ENCODE assay signal across 1 cellular context in the genomic region with DNA sequence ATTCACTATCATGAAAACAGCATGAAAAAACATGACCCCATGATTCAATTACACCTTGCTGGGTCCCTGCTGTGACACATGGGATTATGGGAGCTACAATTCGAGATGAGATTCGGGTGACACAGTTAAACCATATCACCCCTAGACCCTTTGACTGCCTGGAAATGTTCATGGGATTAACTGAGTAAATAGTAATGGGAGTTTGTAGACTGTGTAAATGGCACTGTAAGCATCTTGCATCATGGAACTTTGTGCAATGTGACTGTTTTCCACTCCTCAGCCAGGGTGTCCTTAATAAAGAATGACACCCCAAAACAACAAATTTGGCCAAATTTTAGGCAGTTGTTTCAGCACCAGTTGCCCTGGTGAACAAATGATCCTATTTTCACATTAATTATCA.
TF ChIP-seq lines count a peak whose summit lies in the region.

No MANE protein-coding gene starts in this region.

TF ChIP-seq in HepG2, 621 proteins besides CTCF, POLR2A, EP300 and RAD21 (continued from another document and continues in another):
- TF ChIP-seq, protein P1, sequence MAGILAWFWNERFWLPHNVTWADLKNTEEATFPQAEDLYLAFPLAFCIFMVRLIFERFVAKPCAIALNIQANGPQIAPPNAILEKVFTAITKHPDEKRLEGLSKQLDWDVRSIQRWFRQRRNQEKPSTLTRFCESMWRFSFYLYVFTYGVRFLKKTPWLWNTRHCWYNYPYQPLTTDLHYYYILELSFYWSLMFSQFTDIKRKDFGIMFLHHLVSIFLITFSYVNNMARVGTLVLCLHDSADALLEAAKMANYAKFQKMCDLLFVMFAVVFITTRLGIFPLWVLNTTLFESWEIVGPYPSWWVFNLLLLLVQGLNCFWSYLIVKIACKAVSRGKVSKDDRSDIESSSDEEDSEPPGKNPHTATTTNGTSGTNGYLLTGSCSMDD (CRISPR knock-in tag; IDR thresholded peaks at IDR 0.05): no peak
- TF ChIP-seq KDM5A (IDR thresholded peaks at IDR 0.05; ENCODE audit: borderline replicate concordance, low read length) (no peak), ATF1 (CRISPR knock-in tag; IDR thresholded peaks at IDR 0.05) (no peak), ARNTL (CRISPR knock-in tag; IDR thresholded peaks at IDR 0.05) (no peak), PAF1 (CRISPR knock-in tag; IDR thresholded peaks at IDR 0.05) (no peak), ASH2L (IDR thresholded peaks at IDR 0.05; ENCODE audit: insufficient read length, low read depth, low read length) (no peak), SATB2 (CRISPR knock-in tag; IDR thresholded peaks at IDR 0.05) (no peak), SP4 (CRISPR knock-in tag; IDR thresholded peaks at IDR 0.05) (no peak), RORA (CRISPR knock-in tag; IDR thresholded peaks at IDR 0.05) (no peak), ATF7-NPFF (CRISPR knock-in tag; IDR thresholded peaks at IDR 0.05; ENCODE audit: low read depth) (no peak), ZNF34 (CRISPR knock-in tag; IDR thresholded peaks at IDR 0.05; ENCODE audit: borderline replicate concordance) (no peak), ZNF329 (CRISPR knock-in tag; IDR thresholded peaks at IDR 0.05; ENCODE audit: low read depth) (no peak), HNRNPLL (IDR thresholded peaks at IDR 0.05; ENCODE audit: low read depth, low read length, poor library complexity, severe bottlenecking) (no peak), CBX5 (CRISPR knock-in tag; IDR thresholded peaks at IDR 0.05; ENCODE audit: borderline replicate concordance) (0 out of 2 replicates have a peak, but pooled peaks have one; percentile 52), ZNF101 (CRISPR knock-in tag; IDR thresholded peaks at IDR 0.05; ENCODE audit: borderline replicate concordance, low read depth) (no peak), ZNF768 (CRISPR knock-in tag; IDR thresholded peaks at IDR 0.05) (no peak), RARG (CRISPR knock-in tag; IDR thresholded peaks at IDR 0.05; ENCODE audit: low read depth) (no peak), ZSCAN12 (CRISPR knock-in tag; IDR thresholded peaks at IDR 0.05) (no peak), ZNF747 (CRISPR knock-in tag; IDR thresholded peaks at IDR 0.05; ENCODE audit: borderline replicate concordance) (no peak), TCF7L2 (IDR thresholded peaks at IDR 0.05; ENCODE audit: low read depth, low read length) (no peak), ZFP41 (CRISPR knock-in tag; IDR thresholded peaks at IDR 0.05; ENCODE audit: borderline replicate concordance) (no peak), BCL6 (CRISPR knock-in tag; IDR thresholded peaks at IDR 0.05) (peak; percentile 91), NFRKB (IDR thresholded peaks at IDR 0.05) (no peak), CREB1 (IDR thresholded peaks at IDR 0.05) (no peak), CREB1 (CRISPR knock-in tag; IDR thresholded peaks at IDR 0.05) (no peak), ELF1 (CRISPR knock-in tag; IDR thresholded peaks at IDR 0.05) (no peak), FOSL2 (CRISPR knock-in tag; IDR thresholded peaks at IDR 0.05) (peak; percentile 68), HMG20A (CRISPR knock-in tag; IDR thresholded peaks at IDR 0.05; ENCODE audit: borderline replicate concordance) (peak; percentile 84), DPF2 (CRISPR knock-in tag; IDR thresholded peaks at IDR 0.05; ENCODE audit: borderline replicate concordance, low read depth) (peak; percentile 43; the same call in 1 of the 2 replicates), SIN3B (IDR thresholded peaks at IDR 0.05; ENCODE audit: low read length) (no peak), ZFY (CRISPR knock-in tag; IDR thresholded peaks at IDR 0.05) (no peak), GLI4 (CRISPR knock-in tag; IDR thresholded peaks at IDR 0.05; ENCODE audit: borderline replicate concordance) (no peak)
- TF ChIP-seq, protein P2, sequence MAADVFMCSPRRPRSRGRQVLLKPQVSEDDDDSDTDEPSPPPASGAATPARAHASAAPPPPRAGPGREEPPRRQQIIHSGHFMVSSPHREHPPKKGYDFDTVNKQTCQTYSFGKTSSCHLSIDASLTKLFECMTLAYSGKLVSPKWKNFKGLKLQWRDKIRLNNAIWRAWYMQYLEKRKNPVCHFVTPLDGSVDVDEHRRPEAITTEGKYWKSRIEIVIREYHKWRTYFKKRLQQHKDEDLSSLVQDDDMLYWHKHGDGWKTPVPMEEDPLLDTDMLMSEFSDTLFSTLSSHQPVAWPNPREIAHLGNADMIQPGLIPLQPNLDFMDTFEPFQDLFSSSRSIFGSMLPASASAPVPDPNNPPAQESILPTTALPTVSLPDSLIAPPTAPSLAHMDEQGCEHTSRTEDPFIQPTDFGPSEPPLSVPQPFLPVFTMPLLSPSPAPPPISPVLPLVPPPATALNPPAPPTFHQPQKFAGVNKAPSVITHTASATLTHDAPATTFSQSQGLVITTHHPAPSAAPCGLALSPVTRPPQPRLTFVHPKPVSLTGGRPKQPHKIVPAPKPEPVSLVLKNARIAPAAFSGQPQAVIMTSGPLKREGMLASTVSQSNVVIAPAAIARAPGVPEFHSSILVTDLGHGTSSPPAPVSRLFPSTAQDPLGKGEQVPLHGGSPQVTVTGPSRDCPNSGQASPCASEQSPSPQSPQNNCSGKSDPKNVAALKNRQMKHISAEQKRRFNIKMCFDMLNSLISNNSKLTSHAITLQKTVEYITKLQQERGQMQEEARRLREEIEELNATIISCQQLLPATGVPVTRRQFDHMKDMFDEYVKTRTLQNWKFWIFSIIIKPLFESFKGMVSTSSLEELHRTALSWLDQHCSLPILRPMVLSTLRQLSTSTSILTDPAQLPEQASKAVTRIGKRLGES (CRISPR knock-in tag; IDR thresholded peaks at IDR 0.05; ENCODE audit: borderline replicate concordance): no peak
- TF ChIP-seq, protein P3, sequence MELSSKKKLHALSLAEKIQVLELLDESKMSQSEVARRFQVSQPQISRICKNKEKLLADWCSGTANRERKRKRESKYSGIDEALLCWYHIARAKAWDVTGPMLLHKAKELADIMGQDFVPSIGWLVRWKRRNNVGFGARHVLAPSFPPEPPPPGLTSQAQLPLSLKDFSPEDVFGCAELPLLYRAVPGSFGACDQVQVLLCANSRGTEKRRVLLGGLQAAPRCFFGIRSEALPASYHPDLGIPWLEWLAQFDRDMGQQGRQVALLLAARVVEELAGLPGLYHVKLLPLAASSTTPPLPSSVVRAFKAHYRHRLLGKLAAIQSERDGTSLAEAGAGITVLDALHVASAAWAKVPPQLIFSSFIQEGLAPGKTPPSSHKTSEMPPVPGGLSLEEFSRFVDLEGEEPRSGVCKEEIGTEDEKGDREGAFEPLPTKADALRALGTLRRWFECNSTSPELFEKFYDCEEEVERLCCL (CRISPR knock-in tag; IDR thresholded peaks at IDR 0.05; ENCODE audit: borderline replicate concordance): no peak
- TF ChIP-seq, protein P4, sequence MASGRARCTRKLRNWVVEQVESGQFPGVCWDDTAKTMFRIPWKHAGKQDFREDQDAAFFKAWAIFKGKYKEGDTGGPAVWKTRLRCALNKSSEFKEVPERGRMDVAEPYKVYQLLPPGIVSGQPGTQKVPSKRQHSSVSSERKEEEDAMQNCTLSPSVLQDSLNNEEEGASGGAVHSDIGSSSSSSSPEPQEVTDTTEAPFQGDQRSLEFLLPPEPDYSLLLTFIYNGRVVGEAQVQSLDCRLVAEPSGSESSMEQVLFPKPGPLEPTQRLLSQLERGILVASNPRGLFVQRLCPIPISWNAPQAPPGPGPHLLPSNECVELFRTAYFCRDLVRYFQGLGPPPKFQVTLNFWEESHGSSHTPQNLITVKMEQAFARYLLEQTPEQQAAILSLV (CRISPR knock-in tag; IDR thresholded peaks at IDR 0.05; ENCODE audit: borderline replicate concordance): no peak
- TF ChIP-seq, protein P5, sequence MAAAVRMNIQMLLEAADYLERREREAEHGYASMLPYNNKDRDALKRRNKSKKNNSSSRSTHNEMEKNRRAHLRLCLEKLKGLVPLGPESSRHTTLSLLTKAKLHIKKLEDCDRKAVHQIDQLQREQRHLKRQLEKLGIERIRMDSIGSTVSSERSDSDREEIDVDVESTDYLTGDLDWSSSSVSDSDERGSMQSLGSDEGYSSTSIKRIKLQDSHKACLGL (CRISPR knock-in tag; IDR thresholded peaks at IDR 0.05): no peak
- TF ChIP-seq, protein P6, sequence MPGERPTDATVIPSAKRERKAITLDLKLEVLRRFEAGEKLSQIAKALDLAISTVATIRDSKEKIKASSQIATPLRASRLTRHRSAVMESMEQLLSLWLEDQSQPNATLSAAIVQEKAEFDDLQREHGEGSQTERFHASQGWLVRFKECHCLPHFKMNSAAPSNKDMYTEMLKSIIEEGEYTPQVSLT (CRISPR knock-in tag; IDR thresholded peaks at IDR 0.05; ENCODE audit: borderline replicate concordance, low read depth): no peak
- TF ChIP-seq, protein P7, sequence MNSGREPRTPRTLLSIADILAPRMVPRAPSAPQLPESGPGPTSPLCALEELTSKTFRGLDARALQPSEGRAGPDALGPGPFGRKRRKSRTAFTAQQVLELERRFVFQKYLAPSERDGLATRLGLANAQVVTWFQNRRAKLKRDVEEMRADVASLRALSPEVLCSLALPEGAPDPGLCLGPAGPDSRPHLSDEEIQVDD (CRISPR knock-in tag; IDR thresholded peaks at IDR 0.05; ENCODE audit: borderline replicate concordance): no peak
- TF ChIP-seq, protein P8, sequence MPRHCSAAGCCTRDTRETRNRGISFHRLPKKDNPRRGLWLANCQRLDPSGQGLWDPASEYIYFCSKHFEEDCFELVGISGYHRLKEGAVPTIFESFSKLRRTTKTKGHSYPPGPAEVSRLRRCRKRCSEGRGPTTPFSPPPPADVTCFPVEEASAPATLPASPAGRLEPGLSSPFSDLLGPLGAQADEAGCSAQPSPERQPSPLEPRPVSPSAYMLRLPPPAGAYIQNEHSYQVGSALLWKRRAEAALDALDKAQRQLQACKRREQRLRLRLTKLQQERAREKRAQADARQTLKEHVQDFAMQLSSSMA (CRISPR knock-in tag; IDR thresholded peaks at IDR 0.05): no peak
- TF ChIP-seq, protein P9, sequence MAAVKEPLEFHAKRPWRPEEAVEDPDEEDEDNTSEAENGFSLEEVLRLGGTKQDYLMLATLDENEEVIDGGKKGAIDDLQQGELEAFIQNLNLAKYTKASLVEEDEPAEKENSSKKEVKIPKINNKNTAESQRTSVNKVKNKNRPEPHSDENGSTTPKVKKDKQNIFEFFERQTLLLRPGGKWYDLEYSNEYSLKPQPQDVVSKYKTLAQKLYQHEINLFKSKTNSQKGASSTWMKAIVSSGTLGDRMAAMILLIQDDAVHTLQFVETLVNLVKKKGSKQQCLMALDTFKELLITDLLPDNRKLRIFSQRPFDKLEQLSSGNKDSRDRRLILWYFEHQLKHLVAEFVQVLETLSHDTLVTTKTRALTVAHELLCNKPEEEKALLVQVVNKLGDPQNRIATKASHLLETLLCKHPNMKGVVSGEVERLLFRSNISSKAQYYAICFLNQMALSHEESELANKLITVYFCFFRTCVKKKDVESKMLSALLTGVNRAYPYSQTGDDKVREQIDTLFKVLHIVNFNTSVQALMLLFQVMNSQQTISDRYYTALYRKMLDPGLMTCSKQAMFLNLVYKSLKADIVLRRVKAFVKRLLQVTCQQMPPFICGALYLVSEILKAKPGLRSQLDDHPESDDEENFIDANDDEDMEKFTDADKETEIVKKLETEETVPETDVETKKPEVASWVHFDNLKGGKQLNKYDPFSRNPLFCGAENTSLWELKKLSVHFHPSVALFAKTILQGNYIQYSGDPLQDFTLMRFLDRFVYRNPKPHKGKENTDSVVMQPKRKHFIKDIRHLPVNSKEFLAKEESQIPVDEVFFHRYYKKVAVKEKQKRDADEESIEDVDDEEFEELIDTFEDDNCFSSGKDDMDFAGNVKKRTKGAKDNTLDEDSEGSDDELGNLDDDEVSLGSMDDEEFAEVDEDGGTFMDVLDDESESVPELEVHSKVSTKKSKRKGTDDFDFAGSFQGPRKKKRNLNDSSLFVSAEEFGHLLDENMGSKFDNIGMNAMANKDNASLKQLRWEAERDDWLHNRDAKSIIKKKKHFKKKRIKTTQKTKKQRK (IDR thresholded peaks at IDR 0.05; ENCODE audit: low read length): no peak
- TF ChIP-seq, protein P10, sequence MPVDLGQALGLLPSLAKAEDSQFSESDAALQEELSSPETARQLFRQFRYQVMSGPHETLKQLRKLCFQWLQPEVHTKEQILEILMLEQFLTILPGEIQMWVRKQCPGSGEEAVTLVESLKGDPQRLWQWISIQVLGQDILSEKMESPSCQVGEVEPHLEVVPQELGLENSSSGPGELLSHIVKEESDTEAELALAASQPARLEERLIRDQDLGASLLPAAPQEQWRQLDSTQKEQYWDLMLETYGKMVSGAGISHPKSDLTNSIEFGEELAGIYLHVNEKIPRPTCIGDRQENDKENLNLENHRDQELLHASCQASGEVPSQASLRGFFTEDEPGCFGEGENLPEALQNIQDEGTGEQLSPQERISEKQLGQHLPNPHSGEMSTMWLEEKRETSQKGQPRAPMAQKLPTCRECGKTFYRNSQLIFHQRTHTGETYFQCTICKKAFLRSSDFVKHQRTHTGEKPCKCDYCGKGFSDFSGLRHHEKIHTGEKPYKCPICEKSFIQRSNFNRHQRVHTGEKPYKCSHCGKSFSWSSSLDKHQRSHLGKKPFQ (CRISPR knock-in tag; IDR thresholded peaks at IDR 0.05; ENCODE audit: insufficient replicate concordance): no peak
- TF ChIP-seq, protein P11, sequence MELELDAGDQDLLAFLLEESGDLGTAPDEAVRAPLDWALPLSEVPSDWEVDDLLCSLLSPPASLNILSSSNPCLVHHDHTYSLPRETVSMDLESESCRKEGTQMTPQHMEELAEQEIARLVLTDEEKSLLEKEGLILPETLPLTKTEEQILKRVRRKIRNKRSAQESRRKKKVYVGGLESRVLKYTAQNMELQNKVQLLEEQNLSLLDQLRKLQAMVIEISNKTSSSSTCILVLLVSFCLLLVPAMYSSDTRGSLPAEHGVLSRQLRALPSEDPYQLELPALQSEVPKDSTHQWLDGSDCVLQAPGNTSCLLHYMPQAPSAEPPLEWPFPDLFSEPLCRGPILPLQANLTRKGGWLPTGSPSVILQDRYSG (CRISPR knock-in tag; IDR thresholded peaks at IDR 0.05): no peak
- TF ChIP-seq, protein P12, sequence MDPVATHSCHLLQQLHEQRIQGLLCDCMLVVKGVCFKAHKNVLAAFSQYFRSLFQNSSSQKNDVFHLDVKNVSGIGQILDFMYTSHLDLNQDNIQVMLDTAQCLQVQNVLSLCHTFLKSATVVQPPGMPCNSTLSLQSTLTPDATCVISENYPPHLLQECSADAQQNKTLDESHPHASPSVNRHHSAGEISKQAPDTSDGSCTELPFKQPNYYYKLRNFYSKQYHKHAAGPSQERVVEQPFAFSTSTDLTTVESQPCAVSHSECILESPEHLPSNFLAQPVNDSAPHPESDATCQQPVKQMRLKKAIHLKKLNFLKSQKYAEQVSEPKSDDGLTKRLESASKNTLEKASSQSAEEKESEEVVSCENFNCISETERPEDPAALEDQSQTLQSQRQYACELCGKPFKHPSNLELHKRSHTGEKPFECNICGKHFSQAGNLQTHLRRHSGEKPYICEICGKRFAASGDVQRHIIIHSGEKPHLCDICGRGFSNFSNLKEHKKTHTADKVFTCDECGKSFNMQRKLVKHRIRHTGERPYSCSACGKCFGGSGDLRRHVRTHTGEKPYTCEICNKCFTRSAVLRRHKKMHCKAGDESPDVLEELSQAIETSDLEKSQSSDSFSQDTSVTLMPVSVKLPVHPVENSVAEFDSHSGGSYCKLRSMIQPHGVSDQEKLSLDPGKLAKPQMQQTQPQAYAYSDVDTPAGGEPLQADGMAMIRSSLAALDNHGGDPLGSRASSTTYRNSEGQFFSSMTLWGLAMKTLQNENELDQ (CRISPR knock-in tag; IDR thresholded peaks at IDR 0.05; ENCODE audit: borderline replicate concordance): no peak
- TF ChIP-seq, protein P13, sequence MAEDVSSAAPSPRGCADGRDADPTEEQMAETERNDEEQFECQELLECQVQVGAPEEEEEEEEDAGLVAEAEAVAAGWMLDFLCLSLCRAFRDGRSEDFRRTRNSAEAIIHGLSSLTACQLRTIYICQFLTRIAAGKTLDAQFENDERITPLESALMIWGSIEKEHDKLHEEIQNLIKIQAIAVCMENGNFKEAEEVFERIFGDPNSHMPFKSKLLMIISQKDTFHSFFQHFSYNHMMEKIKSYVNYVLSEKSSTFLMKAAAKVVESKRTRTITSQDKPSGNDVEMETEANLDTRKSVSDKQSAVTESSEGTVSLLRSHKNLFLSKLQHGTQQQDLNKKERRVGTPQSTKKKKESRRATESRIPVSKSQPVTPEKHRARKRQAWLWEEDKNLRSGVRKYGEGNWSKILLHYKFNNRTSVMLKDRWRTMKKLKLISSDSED (CRISPR knock-in tag; IDR thresholded peaks at IDR 0.05): no peak
